1 cellular context compared by ENCODE assay signal in genomic region chr4:169159614-169160013, GRCh38.
TF ChIP-seq lines count a peak whose summit lies in the region.

No MANE protein-coding gene starts in this region.

TF ChIP-seq in GM23338, 12 proteins besides CTCF, POLR2A, EP300 and RAD21 (continued from another document):
- no peak for TF ChIP-seq ZNF462 (CRISPR knock-in tag; IDR thresholded peaks at IDR 0.05)
- TF ChIP-seq JUNB (IDR thresholded peaks at IDR 0.05; ENCODE audit: unreplicated experiment): no peak
- TF ChIP-seq REST (IDR thresholded peaks at IDR 0.05; ENCODE audit: unreplicated experiment): no peak
- TF ChIP-seq ZNF114 (CRISPR knock-in tag; IDR thresholded peaks at IDR 0.05): no peak
- no peak for TF ChIP-seq POLR2AphosphoS5 (IDR thresholded peaks at IDR 0.05; ENCODE audit: low read depth)
